ENCODE assay signal across 8 cellular contexts in the genomic region with DNA sequence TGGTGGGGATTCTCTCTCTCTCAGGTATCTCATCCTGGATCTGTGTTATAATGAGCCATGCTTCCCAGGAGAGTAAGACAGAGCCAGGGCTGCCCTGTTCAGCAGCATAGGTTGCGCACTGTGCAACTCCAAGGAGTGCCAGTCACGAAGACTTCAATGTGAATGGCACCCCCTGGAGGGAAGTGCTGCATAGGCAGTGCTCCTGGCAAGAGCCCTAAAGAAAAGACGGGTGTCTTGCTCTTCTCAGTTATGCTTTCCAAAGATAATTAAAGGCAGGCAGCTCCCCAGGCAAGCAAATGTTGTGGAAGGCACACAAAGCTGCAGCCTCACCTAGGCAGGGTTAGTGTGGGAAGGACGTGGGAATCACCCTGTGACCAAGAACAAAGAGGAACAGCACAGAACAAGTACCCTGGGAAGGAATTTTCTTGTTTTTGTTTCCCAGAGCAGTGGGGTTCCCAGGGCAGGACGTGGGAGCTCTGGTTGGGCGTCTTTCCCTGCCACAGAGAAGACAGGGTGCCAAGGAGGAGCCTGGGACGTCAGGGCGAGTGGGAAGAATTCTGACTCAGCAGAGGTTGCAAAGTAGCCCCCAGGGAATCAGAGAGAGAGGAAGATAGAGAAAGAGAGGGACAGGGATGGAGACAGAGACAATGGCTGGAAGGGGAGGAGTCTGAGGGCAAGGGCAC.
DNase-seq lines count a peak whose midpoint lies in the region; TF ChIP-seq lines count a peak whose summit lies in the region.

No MANE protein-coding gene starts in this region.

- in situ Hi-C loops in KBM-7 (cut with MboI; ENCODE audit: low pct_unique_long_range_greater_than_20kb, low sequenced_read_pairs): no loop called here

- POLR2A ChIA-PET in RWPE1 (lab: Yijun Ruan, JAX; ENCODE audit: low non-redundant PET): no interaction called here

- TF ChIP-seq CTCF in RWPE1 (conservative IDR thresholded peaks at IDR 0.05; ENCODE audit: low read depth): no peak

- no peaks in the 10 kb centered on the region for H3K9me3 Mint-ChIP-seq in activated naive CD4-positive, alpha-beta T cell treated with anti-CD3 and anti-CD28 coated beads for 36 hours

- peaks cover 84% of the 10 kb centered on the region for H3K4me1 Mint-ChIP-seq in activated naive CD4-positive, alpha-beta T cell treated with anti-CD3 and anti-CD28 coated beads for 36 hours (ENCODE audit: low read depth)

- H3K36me3 Mint-ChIP-seq in activated naive CD4-positive, alpha-beta T cell treated with anti-CD3 and anti-CD28 coated beads for 36 hours (ENCODE audit: low read depth): no peaks in the 10 kb centered on the region

- CTCF ChIA-PET in activated naive CD4-positive, alpha-beta T cell treated with anti-CD3 and anti-CD28 coated beads for 36 hours (lab: Charles Lee): interaction anchor here (0.6 to 6.1 kb wide), 13 partner anchors 11 to 189 kb away, joined by 3 to 56 read pairs (median 4); no protein-coding TSS in a partner anchor
- CTCF ChIA-PET in RWPE1 (lab: Yijun Ruan, JAX): interaction anchor here (0.9 to 1.5 kb wide), 2 partner anchors 68 to 80 kb away, joined by 3 read pairs; no protein-coding TSS in a partner anchor

- intact Hi-C loops in activated naive CD4-positive, alpha-beta T cell treated with anti-CD3 and anti-CD28 coated beads for 36 hours (cut with micrococcal nuclease): loop anchor here (1.0 to 5.0 kb wide), 4 partner anchors 20 to 140 kb away; a partner anchor contains a TSS

- no peaks in the 10 kb centered on the region for H3K27me3 Mint-ChIP-seq in activated naive CD4-positive, alpha-beta T cell treated with anti-CD3 and anti-CD28 coated beads for 36 hours (ENCODE audit: low read depth)

- H3K4me3 Mint-ChIP-seq in activated naive CD4-positive, alpha-beta T cell treated with anti-CD3 and anti-CD28 coated beads for 36 hours: peak overlapping the region; percentile 80

- no peak overlapping the region for H3K27ac ChIP-seq in RWPE1

- DNase-seq in EL (peak; percentile 46), KBM-7 (peak; percentile 27), myocyte (ENCODE audit: low read depth) (peak; percentile 85), foreskin melanocyte (no peak), RWPE1 (ENCODE audit: low spot score) (no peak), CD1c-positive myeloid dendritic cell (ENCODE audit: extremely low spot score) (no peak), HPDE6-E6E7 (ENCODE audit: extremely low spot score) (no peak)
- peak; percentile 88 for DNase-seq in activated naive CD4-positive, alpha-beta T cell treated with anti-CD3 and anti-CD28 coated beads for 36 hours

- H3K27ac Mint-ChIP-seq in activated naive CD4-positive, alpha-beta T cell treated with anti-CD3 and anti-CD28 coated beads for 36 hours: peak overlapping the region; percentile 96

Comparison
In these comparisons a context has a peak if more than half of its experiments do, and no peak if none do; other contexts are left out.
1. DNase-seq: peak in EL (single experiment), KBM-7 (single experiment), activated naive CD4-positive, alpha-beta T cell treated with anti-CD3 and anti-CD28 coated beads for 36 hours (single experiment) and myocyte (single experiment); none in foreskin melanocyte (single experiment), RWPE1 (single experiment), CD1c-positive myeloid dendritic cell (single experiment) and HPDE6-E6E7 (single experiment).